In the genomic region with DNA sequence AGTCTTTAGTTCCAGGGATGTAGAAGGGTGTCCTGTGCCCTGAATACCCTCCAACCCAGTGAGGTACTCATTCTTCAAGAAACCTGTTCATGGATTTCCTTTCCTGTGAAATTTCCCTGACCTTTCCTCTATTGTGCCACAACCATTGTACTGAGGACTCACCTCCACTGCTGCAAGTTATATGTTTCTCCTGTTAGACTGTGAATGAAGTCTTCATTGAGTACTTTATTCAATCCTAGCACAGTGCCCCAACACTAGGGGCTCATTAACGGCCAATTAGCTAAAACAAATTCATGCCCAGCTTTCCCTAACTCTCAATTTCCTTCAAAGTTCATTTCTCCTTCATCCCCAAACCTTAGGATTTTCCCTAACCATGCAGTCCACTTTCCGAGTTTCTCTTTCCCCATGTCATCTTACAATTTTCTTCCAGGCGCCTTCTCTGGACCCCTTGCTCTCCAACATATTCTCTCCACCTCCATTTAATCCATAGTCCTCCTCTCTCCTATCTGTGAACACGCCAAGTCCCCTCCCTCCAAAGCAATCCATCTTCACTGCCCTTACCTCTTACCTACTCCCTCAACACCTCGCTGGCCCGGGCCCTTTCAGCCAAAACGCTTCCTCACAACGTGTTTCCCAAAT, we compare ENCODE assay signal across 8 cellular contexts. TPM values are rescaled to one million over a fixed set of nuclear protein-coding genes. Genes with fewer than 3 reads are reported as not detected.
DNase-seq lines count a peak whose midpoint lies in the region; ATAC-seq and TF ChIP-seq lines count a peak whose summit lies in the region.

No MANE protein-coding gene starts in this region.

- no peaks in the 10 kb centered on the region for H3K9me3 ChIP-seq in transverse colon

- peak overlapping the region; percentile 88 for H3K4me3 Mint-ChIP-seq in activated naive CD4-positive, alpha-beta T cell treated with anti-CD3 and anti-CD28 coated beads, Interleukin-2, amount 10 ng/mL, durations not matched to agents 7 days and 5 days
- H3K4me3 Mint-ChIP-seq in activated naive CD8-positive, alpha-beta T cell treated with anti-CD3 and anti-CD28 coated beads for 36 hours = peak overlapping the region; percentile 97

- no peak for TF ChIP-seq POLR2A in transverse colon (IDR thresholded peaks at IDR 0.05)

- H3K4me3 ChIP-seq in transverse colon = peak overlapping the region; percentile 68 to 95 (median 90)

- H3K4me1 Mint-ChIP-seq in activated naive CD4-positive, alpha-beta T cell treated with anti-CD3 and anti-CD28 coated beads, Interleukin-2, amount 10 ng/mL, durations not matched to agents 7 days and 5 days = peaks cover 66% of the 10 kb centered on the region
- peaks cover 51% of the 10 kb centered on the region for H3K4me1 Mint-ChIP-seq in activated naive CD8-positive, alpha-beta T cell treated with anti-CD3 and anti-CD28 coated beads for 36 hours

- no peaks in the 10 kb centered on the region for H3K36me3 ChIP-seq in transverse colon

- in situ Hi-C loops in transverse colon (cut with MboI; ENCODE audit: low pct_ligation_motif_present in 1 of 4, low pct_unique_long_range_greater_than_20kb in 1 of 4, low sequenced_read_pairs in 3 of 4) = no loop called here

- H3K27me3 Mint-ChIP-seq in activated naive CD4-positive, alpha-beta T cell treated with anti-CD3 and anti-CD28 coated beads, Interleukin-2, amount 10 ng/mL, durations not matched to agents 7 days and 5 days = peaks cover 7% of the 10 kb centered on the region
- no peaks in the 10 kb centered on the region for H3K27me3 Mint-ChIP-seq in activated naive CD8-positive, alpha-beta T cell treated with anti-CD3 and anti-CD28 coated beads for 36 hours

- no peak for TF ChIP-seq CTCF in transverse colon (IDR thresholded peaks at IDR 0.05)

- H3K4me1 ChIP-seq in transverse colon = peaks cover 22 to 45% (median 37%) of the 10 kb centered on the region in 4 donors

- CTCF ChIA-PET in activated naive CD4-positive, alpha-beta T cell treated with anti-CD3 and anti-CD28 coated beads, Interleukin-2, amount 10 ng/mL, durations not matched to agents 7 days and 5 days (lab: Charles Lee) = interaction anchor here (1.0 to 1.7 kb wide), 2 partner anchors 14 to 163 kb away, joined by 4 read pairs; no protein-coding TSS in a partner anchor

- DNase-seq in activated naive CD4-positive, alpha-beta T cell treated with anti-CD3 and anti-CD28 coated beads, Interleukin-2, amount 10 ng/mL, durations not matched to agents 7 days and 5 days = no peak
- DNase-seq in activated naive CD4-positive, alpha-beta T cell treated with Interleukin-2 at 50 U/mL for 16 hours = no peak
- DNase-seq in activated naive CD8-positive, alpha-beta T cell treated with anti-CD3 and anti-CD28 coated beads for 36 hours = no peak
- peak; percentile 61 for DNase-seq in left kidney (ENCODE audit: low read depth, low spot score)
- no peak for DNase-seq in transverse colon
- DNase-seq in DMS153 treated with DMSO at 0.1 percent for 48 hours (lab: John Stamatoyannopoulos, UW; ENCODE audit: unreplicated experiment) = no peak
- no peak for DNase-seq in HPDE6-E6E7 (ENCODE audit: extremely low spot score)

- intact Hi-C loops in transverse colon (cut with DNase I; ENCODE audit: low total_unique reads) = no loop called here

- no peaks in the 10 kb centered on the region for H3K9me3 Mint-ChIP-seq in activated naive CD4-positive, alpha-beta T cell treated with anti-CD3 and anti-CD28 coated beads, Interleukin-2, amount 10 ng/mL, durations not matched to agents 7 days and 5 days
- H3K9me3 Mint-ChIP-seq in activated naive CD8-positive, alpha-beta T cell treated with anti-CD3 and anti-CD28 coated beads for 36 hours = no peaks in the 10 kb centered on the region

- peak overlapping the region; percentile 97 to 100 (median 98) for H3K27ac ChIP-seq in transverse colon

- H3K27ac Mint-ChIP-seq in activated naive CD4-positive, alpha-beta T cell treated with anti-CD3 and anti-CD28 coated beads, Interleukin-2, amount 10 ng/mL, durations not matched to agents 7 days and 5 days = peak overlapping the region; percentile 76
- H3K27ac Mint-ChIP-seq in activated naive CD8-positive, alpha-beta T cell treated with anti-CD3 and anti-CD28 coated beads for 36 hours = peak overlapping the region; percentile 66

- no peak for TF ChIP-seq EP300 in transverse colon (IDR thresholded peaks at IDR 0.05; ENCODE audit: low read depth)

- no peak for ATAC-seq in esophagus mucosa

- peaks cover 30% of the 10 kb centered on the region for H3K36me3 Mint-ChIP-seq in activated naive CD4-positive, alpha-beta T cell treated with anti-CD3 and anti-CD28 coated beads, Interleukin-2, amount 10 ng/mL, durations not matched to agents 7 days and 5 days
- peaks cover 32% of the 10 kb centered on the region for H3K36me3 Mint-ChIP-seq in activated naive CD8-positive, alpha-beta T cell treated with anti-CD3 and anti-CD28 coated beads for 36 hours

- H3K27me3 ChIP-seq in transverse colon = no peaks in the 10 kb centered on the region

- WGBS in transverse colon (ENCODE audit: low coverage in 1 of 2), 2 donors = 0 to 1% methylated on average over 7 to 8 of the region's 8 CpGs

RNA-seq across cellular contexts. Expression of a gene that starts 1.3 kb away (rescaled TPM):
- 10 to 100 TPM; 31.5 to 32.8 TPM for total RNA-seq in activated naive CD8-positive, alpha-beta T cell treated with anti-CD3 and anti-CD28 coated beads for 36 hours
- total RNA-seq in transverse colon (10 to 100 TPM; 35.4 to 53.7 (median 44.1) TPM), esophagus mucosa (22.2 TPM)
